In the genomic region with DNA sequence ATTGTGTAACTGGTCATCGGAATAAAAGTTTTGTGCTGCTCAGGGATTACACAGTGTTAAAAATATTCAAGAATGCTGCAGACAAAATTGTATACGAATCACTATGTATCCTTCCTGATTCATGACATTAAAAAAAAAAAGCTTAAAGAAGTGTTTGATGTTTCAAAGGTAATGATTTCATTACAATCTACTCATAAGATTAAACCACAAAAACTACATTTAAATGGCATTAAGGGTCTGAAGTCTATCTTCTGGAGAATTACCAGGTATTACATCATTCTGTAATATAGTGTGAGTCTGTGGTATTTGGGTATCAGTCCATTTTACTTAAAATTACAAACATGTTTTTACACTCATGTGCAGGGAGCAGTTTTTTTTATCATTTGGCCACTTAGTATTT, we compare ENCODE assay signal across 28 cellular contexts.
A peak's percentile ranks its signal among the peaks of the same experiment; 100 is the strongest.
DNase-seq lines count a peak whose midpoint lies in the region; ATAC-seq and TF ChIP-seq lines count a peak whose summit lies in the region.
"Had no signal": no experiment of that assay in that cellular context is flagged by ENCODE, and none has a peak within 500 bp of the region (broad histone marks: within the 10 kb centered on the region; RNA-seq: fewer than 3 reads in every experiment).

No MANE protein-coding gene starts in this region.

- POLR2A ChIA-PET in CD4-positive, alpha-beta memory T cell (lab: Charles Lee; ENCODE audit: partially characterized antibody): no interaction called here

- peak overlapping the region; percentile 77 for H3K27ac Mint-ChIP-seq in activated naive CD8-positive, alpha-beta T cell treated with anti-CD3 and anti-CD28 coated beads for 36 hours
- no peak overlapping the region for H3K27ac Mint-ChIP-seq in activated naive CD8-positive, alpha-beta T cell treated with anti-CD3 and anti-CD28 coated beads, Interleukin-2, amount 50 U/mL, for 24 hours
- no peak overlapping the region for H3K27ac Mint-ChIP-seq in CD4-positive, alpha-beta memory T cell
- H3K27ac Mint-ChIP-seq: activated naive CD8-positive, alpha-beta T cell; IgD-negative memory B cell; T-helper 1 cell treated with Interleukin-12 subunit alpha and Interleukin-12 subunit beta and Interleukin-4 antibody, amounts not matched to agents 30 μg/mL and 1 μg/mL, for 36 hours had no signal

- H3K36me3 ChIP-seq in CD4-positive, alpha-beta memory T cell (ENCODE audit: insufficient read depth, low read length): no peaks in the 10 kb centered on the region
- H3K36me3 ChIP-seq: ascending aorta, neural progenitor cell had no signal

- peaks cover 13% of the 10 kb centered on the region for H3K4me1 Mint-ChIP-seq in activated naive CD8-positive, alpha-beta T cell treated with anti-CD3 and anti-CD28 coated beads for 36 hours
- H3K4me1 Mint-ChIP-seq in activated naive CD8-positive, alpha-beta T cell treated with anti-CD3 and anti-CD28 coated beads, Interleukin-2, amount 50 U/mL, for 24 hours: peaks cover 14% of the 10 kb centered on the region
- H3K4me1 Mint-ChIP-seq in CD4-positive, alpha-beta memory T cell: peaks cover 0 to 1% (median 0%) of the 10 kb centered on the region in 4 donors
- H3K4me1 Mint-ChIP-seq: IgD-negative memory B cell had no signal

- intact Hi-C loops in CD4-positive, alpha-beta memory T cell (cut with micrococcal nuclease): no loop called here

- CTCF ChIA-PET in CD4-positive, alpha-beta memory T cell (lab: Charles Lee; ENCODE audit: partially characterized antibody): no interaction called here

- H3K9me3 ChIP-seq in CD4-positive, alpha-beta memory T cell (ENCODE audit: control insufficient read depth in 1 of 2, low read length in 2 of 2): no peaks in the 10 kb centered on the region
- H3K9me3 ChIP-seq: A549, ascending aorta, heart left ventricle, left ventricle myocardium inferior, SK-N-SH, testis had no signal

- H3K4me3 Mint-ChIP-seq in activated naive CD8-positive, alpha-beta T cell treated with anti-CD3 and anti-CD28 coated beads for 36 hours: no peak overlapping the region
- no peak overlapping the region for H3K4me3 Mint-ChIP-seq in activated naive CD8-positive, alpha-beta T cell treated with anti-CD3 and anti-CD28 coated beads, Interleukin-2, amount 50 U/mL, for 24 hours
- no peak overlapping the region for H3K4me3 Mint-ChIP-seq in CD4-positive, alpha-beta memory T cell
- H3K4me3 Mint-ChIP-seq: activated naive CD8-positive, alpha-beta T cell; IgD-negative memory B cell; neural progenitor cell; T-helper 1 cell treated with Interleukin-12 subunit alpha and Interleukin-12 subunit beta and Interleukin-4 antibody, amounts not matched to agents 30 μg/mL and 1 μg/mL, for 36 hours had no signal

- no peaks in the 10 kb centered on the region for H3K27me3 ChIP-seq in CD4-positive, alpha-beta memory T cell (ENCODE audit: insufficient read depth, low read length)
- H3K27me3 ChIP-seq: ascending aorta, heart left ventricle, neural progenitor cell, testis had no signal

- TF ChIP-seq CTCF in choroid plexus epithelial cell (conservative IDR thresholded peaks at IDR 0.05; ENCODE audit: low read depth, low read length): no peak

- peaks cover 3% of the 10 kb centered on the region for H3K36me3 Mint-ChIP-seq in activated naive CD8-positive, alpha-beta T cell treated with anti-CD3 and anti-CD28 coated beads for 36 hours
- H3K36me3 Mint-ChIP-seq in activated naive CD8-positive, alpha-beta T cell treated with anti-CD3 and anti-CD28 coated beads, Interleukin-2, amount 50 U/mL, for 24 hours (ENCODE audit: low read depth): peaks cover 2% of the 10 kb centered on the region
- peaks cover 17 to 27% of the 10 kb centered on the region in 2 donors for H3K36me3 Mint-ChIP-seq in CD4-positive, alpha-beta memory T cell
- H3K36me3 Mint-ChIP-seq: neural progenitor cell had no signal

- no peak for ATAC-seq in activated naive CD8-positive, alpha-beta T cell treated with anti-CD3 and anti-CD28 coated beads, Interleukin-2, amount 50 U/mL, for 24 hours
- no peak for ATAC-seq in GM21447 (IDR thresholded peaks at IDR 0.05; ENCODE audit: unreplicated experiment)
- no peak for ATAC-seq in GM19351 (IDR thresholded peaks at IDR 0.05; ENCODE audit: unreplicated experiment)
- no peak for ATAC-seq in HG03025 (IDR thresholded peaks at IDR 0.05; ENCODE audit: low FRiP score, unreplicated experiment)
- ATAC-seq: A549, HCT116, heart left ventricle had no signal

- H3K9me3 Mint-ChIP-seq in activated naive CD8-positive, alpha-beta T cell treated with anti-CD3 and anti-CD28 coated beads for 36 hours: no peaks in the 10 kb centered on the region
- H3K9me3 Mint-ChIP-seq in activated naive CD8-positive, alpha-beta T cell treated with anti-CD3 and anti-CD28 coated beads, Interleukin-2, amount 50 U/mL, for 24 hours: no peaks in the 10 kb centered on the region
- peaks cover 0 to under 1% (median 0%) of the 10 kb centered on the region in 8 donors for H3K9me3 Mint-ChIP-seq in CD4-positive, alpha-beta memory T cell
- H3K9me3 Mint-ChIP-seq: IgD-negative memory B cell; neural progenitor cell; T-helper 1 cell treated with Interleukin-12 subunit alpha and Interleukin-12 subunit beta and Interleukin-4 antibody, amounts not matched to agents 30 μg/mL and 1 μg/mL, for 36 hours had no signal

- no peaks in the 10 kb centered on the region for H3K27me3 Mint-ChIP-seq in activated naive CD8-positive, alpha-beta T cell treated with anti-CD3 and anti-CD28 coated beads for 36 hours
- H3K27me3 Mint-ChIP-seq in activated naive CD8-positive, alpha-beta T cell treated with anti-CD3 and anti-CD28 coated beads, Interleukin-2, amount 50 U/mL, for 24 hours: no peaks in the 10 kb centered on the region
- no peaks in the 10 kb centered on the region for H3K27me3 Mint-ChIP-seq in CD4-positive, alpha-beta memory T cell
- H3K27me3 Mint-ChIP-seq: activated naive CD8-positive, alpha-beta T cell; IgD-negative memory B cell had no signal

- H3K4me3 ChIP-seq in choroid plexus epithelial cell (ENCODE audit: low read depth, low read length): no peak overlapping the region
- H3K4me3 ChIP-seq in CD4-positive, alpha-beta memory T cell (ENCODE audit: low read length in 2 of 2): no peak overlapping the region
- H3K4me3 ChIP-seq: A549, ascending aorta, heart left ventricle, left ventricle myocardium inferior, neural progenitor cell, testis had no signal

- no peak for DNase-seq in activated naive CD8-positive, alpha-beta T cell treated with anti-CD3 and anti-CD28 coated beads for 36 hours
- no peak for DNase-seq in activated naive CD8-positive, alpha-beta T cell treated with anti-CD3 and anti-CD28 coated beads, Interleukin-2, amount 50 U/mL, for 24 hours
- DNase-seq in LoVo (ENCODE audit: low spot score) (peak; percentile 9), choroid plexus epithelial cell (ENCODE audit: low read depth) (peak; percentile 12)
- no peak for DNase-seq in CD4-positive, alpha-beta memory T cell
- DNase-seq: cortex of kidney; effector memory CD4-positive, alpha-beta T cell; foreskin fibroblast; heart left ventricle; left ventricle myocardium inferior; mesenchymal stem cell; NCI-H1092; NCI-H187; SK-N-SH; small intestine; stimulated activated naive CD4-positive, alpha-beta T cell treated with Interleukin-2 at 50 U/mL for 16 hours; testis had no signal

- no peak overlapping the region for H3K27ac ChIP-seq in CD4-positive, alpha-beta memory T cell (ENCODE audit: low read depth, low read length)
- H3K27ac ChIP-seq: A549, ascending aorta, heart left ventricle, left ventricle myocardium inferior, neural progenitor cell, parathyroid adenoma, testis had no signal

- H3K4me1 ChIP-seq in CD4-positive, alpha-beta memory T cell (ENCODE audit: insufficient read depth, low read length): no peaks in the 10 kb centered on the region
- H3K4me1 ChIP-seq: A549, ascending aorta, heart left ventricle, left ventricle myocardium inferior, parathyroid adenoma, testis had no signal

Comparison
In these comparisons a context has a peak if more than half of its experiments do, and no peak if none do; other contexts are left out.
1. DNase-seq: peak in LoVo (single experiment) and choroid plexus epithelial cell (single experiment); none in activated naive CD8-positive, alpha-beta T cell treated with anti-CD3 and anti-CD28 coated beads for 36 hours (single experiment), activated naive CD8-positive, alpha-beta T cell treated with anti-CD3 and anti-CD28 coated beads, Interleukin-2, amount 50 U/mL, for 24 hours (single experiment) and CD4-positive, alpha-beta memory T cell (0 of 5).